Comparison of ENCODE assay signal across 26 cellular contexts in the genomic region with DNA sequence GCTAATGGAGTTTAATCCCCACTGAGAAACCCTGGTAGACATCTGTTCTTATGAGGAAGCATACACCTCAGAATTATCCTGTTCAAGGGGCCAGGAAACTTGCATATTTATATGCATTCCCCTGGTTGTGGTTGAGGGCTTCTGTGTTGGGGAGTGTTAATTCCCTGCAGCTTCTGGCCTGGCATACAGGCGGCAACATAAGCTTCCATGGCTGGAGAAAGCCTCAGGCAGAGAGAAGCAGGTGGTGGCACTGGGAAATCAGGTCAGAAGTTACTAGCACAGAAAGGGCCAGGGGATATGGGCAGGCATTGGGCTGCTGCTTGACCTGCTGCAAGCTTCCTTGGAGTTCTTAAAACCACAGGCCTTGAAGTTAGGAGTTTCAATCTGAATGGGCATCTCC.
"Had no signal": no experiment of that assay in that cellular context is flagged by ENCODE, and none has a peak within 500 bp of the region (broad histone marks: within the 10 kb centered on the region; RNA-seq: fewer than 3 reads in every experiment).

No MANE protein-coding gene starts in this region.

- ATAC-seq: esophagus mucosa; gastrocnemius medialis; left lobe of liver; mucosa of descending colon; sciatic nerve; stimulated activated naive B cell treated with anti-CD40 and anti-IgM and Interleukin-4, amounts not matched to agents 10 μg/mL and 1 μg/mL and 100 μg/mL, for 72 hours; upper lobe of right lung had no signal

- DNase-seq: effector CD4-positive, alpha-beta T cell; foreskin fibroblast; gastrocnemius medialis; head of caudate nucleus; kidney; mucosa of descending colon; naive B cell; nephron progenitor cell; nucleus accumbens; stimulated activated CD4-positive, alpha-beta T cell treated with anti-CD3 and anti-CD28 coated beads, Interleukin-2, amount 100 ng/mL, for 48 hours; stimulated activated naive B cell treated with anti-CD40 and anti-IgM and Interleukin-4, amounts not matched to agents 10 μg/mL and 1 μg/mL and 100 μg/mL, for 72 hours; upper lobe of right lung; uterus had no signal

- H3K4me3 Mint-ChIP-seq: memory B cell; mesothelial cell of epicardium; naive B cell; nephron progenitor cell; stimulated activated naive B cell treated with anti-CD40 and anti-IgM and Interleukin-4, amounts not matched to agents 10 μg/mL and 1 μg/mL and 100 μg/mL, for 72 hours; stimulated activated naive CD8-positive, alpha-beta T cell treated with anti-CD3 and anti-CD28 coated beads, Interleukin-15, Interleukin-2, amounts not matched to agents 100 ng/mL and 50 ng/mL, for 24 hours had no signal

- H3K4me3 ChIP-seq: dorsolateral prefrontal cortex, gastrocnemius medialis, lung, mucosa of descending colon, prostate gland, right atrium auricular region, thoracic aorta, tibial nerve, upper lobe of right lung, uterus had no signal

- H3K27me3 ChIP-seq: dorsolateral prefrontal cortex, right atrium auricular region, tibial nerve, upper lobe of right lung, uterus had no signal

- H3K9me3 ChIP-seq: gastrocnemius medialis, mucosa of descending colon, prostate gland, right atrium auricular region, thoracic aorta, upper lobe of right lung, uterus had no signal

- H3K27ac ChIP-seq: dorsolateral prefrontal cortex, epithelial cell of prostate, gastrocnemius medialis, prostate gland, right atrium auricular region, thoracic aorta, tibial nerve, upper lobe of right lung, uterus had no signal

- H3K4me1 Mint-ChIP-seq: memory B cell; naive B cell; stimulated activated naive B cell treated with anti-CD40 and anti-IgM and Interleukin-4, amounts not matched to agents 10 μg/mL and 1 μg/mL and 100 μg/mL, for 72 hours had no signal

- H3K4me1 ChIP-seq: prostate gland had no signal

- H3K27ac Mint-ChIP-seq: memory B cell; mesothelial cell of epicardium; naive B cell; nephron progenitor cell; stimulated activated naive B cell treated with anti-CD40 and anti-IgM and Interleukin-4, amounts not matched to agents 10 μg/mL and 1 μg/mL and 100 μg/mL, for 72 hours; stimulated activated naive CD8-positive, alpha-beta T cell treated with anti-CD3 and anti-CD28 coated beads, Interleukin-15, Interleukin-2, amounts not matched to agents 100 ng/mL and 50 ng/mL, for 24 hours had no signal

- H3K36me3 ChIP-seq: gastrocnemius medialis, prostate gland, right atrium auricular region, thoracic aorta, tibial nerve, upper lobe of right lung, uterus had no signal

- H3K36me3 Mint-ChIP-seq: memory B cell, mesothelial cell of epicardium had no signal
